ENCODE assay signal across 10 cellular contexts in genomic region chr12:84497819-84498218, GRCh38.
DNase-seq lines count a peak whose midpoint lies in the region; ATAC-seq, FAIRE-seq and TF ChIP-seq lines count a peak whose summit lies in the region.
"Had no signal": no experiment of that assay in that cellular context is flagged by ENCODE, and none has a peak within 500 bp of the region (broad histone marks: within the 10 kb centered on the region; RNA-seq: fewer than 3 reads in every experiment).

No MANE protein-coding gene starts in this region.

- H3K9me3 ChIP-seq in NT2/D1 (ENCODE audit: insufficient read depth, low read length): 0 out of 2 replicates have a peak, but pooled peaks cover 6% of the 10 kb centered on the region
- H3K9me3 ChIP-seq in heart left ventricle: no peaks in the 10 kb centered on the region
- no peaks in the 10 kb centered on the region for H3K9me3 ChIP-seq in prostate gland

- H3K4me1 ChIP-seq in NT2/D1 (ENCODE audit: insufficient read depth, insufficient read length): no peaks in the 10 kb centered on the region
- H3K4me1 ChIP-seq in heart left ventricle: peaks cover 0 to 2% (median 0%) of the 10 kb centered on the region in 12 donors
- no peaks in the 10 kb centered on the region for H3K4me1 ChIP-seq in prostate gland (replicated peaks)

- DNase-seq in AG09319 (ENCODE audit: extremely low read depth, low read depth) (no peak), NT2/D1 (ENCODE audit: low read depth, low spot score) (peak; percentile 13), fibroblast of villous mesenchyme (ENCODE audit: low read depth) (peak; percentile 21), RCC 7860 (ENCODE audit: low spot score) (no peak), heart left ventricle (no peak), COLO829 (ENCODE audit: low spot score) (no peak), prostate gland (ENCODE audit: low spot score) (no peak)

- 45 to 69% (median 57%) methylated on average over 1 of the region's 1 CpG for WGBS in heart left ventricle, 4 donors
- whole genome bisulfite sequencing in prostate gland: 75% methylated on average over 1 of the region's 1 CpG

- H3K27ac ChIP-seq in heart left ventricle (no peak overlapping the region), prostate gland (no peak overlapping the region)
- H3K27ac ChIP-seq: HL-60 had no signal

- no peaks in the 10 kb centered on the region for H3K36me3 ChIP-seq in NT2/D1 (ENCODE audit: insufficient read depth, insufficient read length, low read length)
- H3K36me3 ChIP-seq in heart left ventricle: no peaks in the 10 kb centered on the region
- no peaks in the 10 kb centered on the region for H3K36me3 ChIP-seq in prostate gland

- no peak overlapping the region for H3K9ac ChIP-seq in NT2/D1 (ENCODE audit: insufficient read length, low read depth)

- FAIRE-seq in RCC 7860 (lab: Jason Lieb, UNC): no peak

- intact Hi-C loops in heart left ventricle (cut with DNase I) (no loop called here), prostate gland (cut with DNase I) (no loop called here)

- H3K27me3 ChIP-seq in NT2/D1 (ENCODE audit: insufficient read depth, insufficient read length): no peaks in the 10 kb centered on the region
- H3K27me3 ChIP-seq in heart left ventricle: no peaks in the 10 kb centered on the region
- H3K27me3 ChIP-seq in prostate gland (replicated peaks; ENCODE audit: insufficient read depth): no peaks in the 10 kb centered on the region

- TF ChIP-seq CTCF in AG09319 (IDR thresholded peaks at IDR 0.05; ENCODE audit: low read depth, low read length) (peak; percentile 52), fibroblast of villous mesenchyme (IDR thresholded peaks at IDR 0.05; ENCODE audit: insufficient read depth, low read depth, low read length) (peak; percentile 48), heart left ventricle (IDR thresholded peaks at IDR 0.05) (peak in 2 of 12 donors; percentile 16 to 25), prostate gland (IDR thresholded peaks at IDR 0.05) (peak in 1 of 4 experiments; percentile 27)

- TF ChIP-seq POLR2A in heart left ventricle (IDR thresholded peaks at IDR 0.05) (no peak), prostate gland (IDR thresholded peaks at IDR 0.05) (no peak)

- no peak overlapping the region for H3K4me3 ChIP-seq in NT2/D1 (ENCODE audit: insufficient read length, low read depth)
- H3K4me3 ChIP-seq in fibroblast of villous mesenchyme (ENCODE audit: low read depth, low read length): no peak overlapping the region
- no peak overlapping the region for H3K4me3 ChIP-seq in heart left ventricle
- no peak overlapping the region for H3K4me3 ChIP-seq in prostate gland

- ATAC-seq in GM19035 (IDR thresholded peaks at IDR 0.05; ENCODE audit: unreplicated experiment) (peak; percentile 64), heart left ventricle (no peak)
- ATAC-seq: activated T-helper 17 cell treated with anti-CD3 and anti-CD28 coated beads, Interleukin-2, amount 50 U/mL, for 72 hours had no signal

Comparison
In these comparisons a context has a peak if more than half of its experiments do, and no peak if none do; other contexts are left out.
1. DNase-seq: peak in NT2/D1 (single experiment) and fibroblast of villous mesenchyme (single experiment); none in AG09319 (single experiment), RCC 7860 (single experiment), heart left ventricle (0 of 5), COLO829 (single experiment) and prostate gland (single experiment).